14 cellular contexts compared by ENCODE assay signal in genomic region chr2:200784215-200784614, GRCh38. TPM values are rescaled to one million over a fixed set of nuclear protein-coding genes. Genes with fewer than 3 reads are reported as not detected.
DNase-seq lines count a peak whose midpoint lies in the region; ATAC-seq and TF ChIP-seq lines count a peak whose summit lies in the region.
"Had no signal": no experiment of that assay in that cellular context is flagged by ENCODE, and none has a peak within 500 bp of the region (broad histone marks: within the 10 kb centered on the region; RNA-seq: fewer than 3 reads in every experiment).

No MANE protein-coding gene starts in this region.

- no peak overlapping the region for H3K4me3 ChIP-seq in AG10803 (ENCODE audit: low read length)
- no peak overlapping the region for H3K4me3 ChIP-seq in HEK293 (ENCODE audit: low read depth, low read length)
- H3K4me3 ChIP-seq in fibroblast of the aortic adventitia (ENCODE audit: low read depth, low read length) = no peak overlapping the region
- no peak overlapping the region for H3K4me3 ChIP-seq in SJCRH30
- H3K4me3 ChIP-seq: BLaER1 treated with 17β-estradiol and CSF1 and Interleukin-3, amounts not matched to agents 10 nM and 100 nM; GM23338 had no signal

- peaks cover 2% of the 10 kb centered on the region for H3K4me1 Mint-ChIP-seq in T-helper 17 cell
- peaks cover 4% of the 10 kb centered on the region for H3K4me1 Mint-ChIP-seq in T-helper 2 cell treated with Interferon-gamma antibody and Interleukin-4, amounts not matched to agents 5 μg/mL and 100 μg/mL, for 36 hours (ENCODE audit: low read depth)

- no peak overlapping the region for H3K27ac ChIP-seq in HEK293 (ENCODE audit: extremely low read depth, low read depth, low read length)
- no peak overlapping the region for H3K27ac ChIP-seq in SJCRH30
- H3K27ac ChIP-seq: BLaER1 treated with 17β-estradiol and CSF1 and Interleukin-3, amounts not matched to agents 10 nM and 100 nM had no signal

- H3K9me3 Mint-ChIP-seq in T-helper 2 cell treated with Interferon-gamma antibody and Interleukin-4, amounts not matched to agents 5 μg/mL and 100 μg/mL, for 36 hours = no peaks in the 10 kb centered on the region
- H3K9me3 Mint-ChIP-seq: CD4-positive, alpha-beta T cell; GM23338 had no signal

- H3K4me1 ChIP-seq in HEK293 (ENCODE audit: control insufficient read depth, insufficient read depth, low read length) (peaks cover 13% of the 10 kb centered on the region; the same call in 1 of the 2 replicates), SJCRH30 (no peaks in the 10 kb centered on the region; the same call in 1 of the 2 replicates)

- peaks cover 3% of the 10 kb centered on the region for H3K36me3 Mint-ChIP-seq in T-helper 17 cell (ENCODE audit: low read depth)
- H3K36me3 Mint-ChIP-seq in T-helper 2 cell treated with Interferon-gamma antibody and Interleukin-4, amounts not matched to agents 5 μg/mL and 100 μg/mL, for 36 hours (ENCODE audit: low read depth) = no peaks in the 10 kb centered on the region

- H3K9me3 ChIP-seq in HEK293 (ENCODE audit: control insufficient read depth, insufficient read depth, low read depth, low read length) = no peaks in the 10 kb centered on the region
- H3K9me3 ChIP-seq in T-helper 17 cell (ENCODE audit: control insufficient read depth, low read length, poor library complexity, severe bottlenecking) = no peaks in the 10 kb centered on the region
- no peaks in the 10 kb centered on the region for H3K9me3 ChIP-seq in SJCRH30 (replicated peaks)
- H3K9me3 ChIP-seq: BLaER1 treated with 17β-estradiol and CSF1 and Interleukin-3, amounts not matched to agents 10 nM and 100 nM had no signal

- peak overlapping the region; percentile 4 for H3K27ac Mint-ChIP-seq in T-helper 17 cell
- no peak overlapping the region for H3K27ac Mint-ChIP-seq in T-helper 2 cell treated with Interferon-gamma antibody and Interleukin-4, amounts not matched to agents 5 μg/mL and 100 μg/mL, for 36 hours
- H3K27ac Mint-ChIP-seq: CD4-positive, alpha-beta T cell; GM23338 had no signal

- CTCF ChIA-PET in HEK293 (lab: Yijun Ruan, JAX) = no interaction called here

- no peaks in the 10 kb centered on the region for H3K36me3 ChIP-seq in HEK293 (ENCODE audit: control insufficient read depth in 2 of 2, insufficient read depth in 1 of 2, low read length in 2 of 2)
- H3K36me3 ChIP-seq in SJCRH30 = no peaks in the 10 kb centered on the region

- no peak overlapping the region for H3K4me3 Mint-ChIP-seq in T-helper 17 cell
- no peak overlapping the region for H3K4me3 Mint-ChIP-seq in T-helper 2 cell treated with Interferon-gamma antibody and Interleukin-4, amounts not matched to agents 5 μg/mL and 100 μg/mL, for 36 hours
- H3K4me3 Mint-ChIP-seq: CD4-positive, alpha-beta T cell; GM23338 had no signal

- TF ChIP-seq CTCF in AG10803 (conservative IDR thresholded peaks at IDR 0.05; ENCODE audit: low read length) = no peak
- TF ChIP-seq CTCF in HEK293 (tag by site-specific recombination; IDR thresholded peaks at IDR 0.05) = no peak
- no peak for TF ChIP-seq CTCF in fibroblast of the aortic adventitia (IDR thresholded peaks at IDR 0.05; ENCODE audit: insufficient read depth, low read length)

- POLR2A ChIA-PET in HEK293 (lab: Yijun Ruan, JAX) = no interaction called here

- H3K27me3 ChIP-seq in SJCRH30 = no peaks in the 10 kb centered on the region
- H3K27me3 ChIP-seq: BLaER1 treated with 17β-estradiol and CSF1 and Interleukin-3, amounts not matched to agents 10 nM and 100 nM had no signal

- DNase-seq in AG10803 (ENCODE audit: low read depth) (peak; percentile 43), T-helper 17 cell (no peak), fibroblast of the aortic adventitia (ENCODE audit: low read depth) (peak; percentile 43), SJCRH30 (no peak), mucosa of gallbladder (ENCODE audit: low spot score) (no peak)
- no peak for DNase-seq in T-helper 2 cell treated with Interferon-gamma antibody and Interleukin-4, amounts not matched to agents 5 μg/mL and 100 μg/mL, for 36 hours (ENCODE audit: low spot score)
- DNase-seq: CD4-positive, alpha-beta T cell; DMS79 treated with DMSO at 0.1 percent for 48 hours; EL; H7 had no signal

- peaks cover 32% of the 10 kb centered on the region for H3K27me3 Mint-ChIP-seq in T-helper 17 cell
- no peaks in the 10 kb centered on the region for H3K27me3 Mint-ChIP-seq in T-helper 2 cell treated with Interferon-gamma antibody and Interleukin-4, amounts not matched to agents 5 μg/mL and 100 μg/mL, for 36 hours (ENCODE audit: low read depth)

- ATAC-seq in T-helper 17 cell = no peak
- ATAC-seq: GM23338, HepG2 had no signal

TF ChIP-seq in HEK293, 187 proteins besides CTCF, POLR2A, EP300 and RAD21:
- TF ChIP-seq SCRT2 (tag by site-specific recombination; IDR thresholded peaks at IDR 0.05) (0 out of 2 replicates have a peak, but pooled peaks have one; percentile 0), ZNF214 (tag by site-specific recombination; IDR thresholded peaks at IDR 0.05; ENCODE audit: borderline replicate concordance) (no peak), ZNF501 (tag by site-specific recombination; IDR thresholded peaks at IDR 0.05) (no peak)

RNA-seq across cellular contexts. Expression of gene BZW1, which starts 27.5 kb away (rescaled TPM):
- 100 to 1,000 TPM; 226 to 235 TPM for total RNA-seq in T-helper 17 cell
- total RNA-seq in fibroblast of the aortic adventitia (ENCODE audit: low replicate concordance) = 931 and 1,135 TPM in 2 replicates
- total RNA-seq in SJCRH30 (2014; rRNA removed; shearing (Covaris generic)) = 448 and 478 TPM in 2 replicates
- 158 TPM for total RNA-seq in mucosa of gallbladder

Comparison
In these comparisons a context has a peak if more than half of its experiments do, and no peak if none do; other contexts are left out.
1. DNase-seq: peak in AG10803 (single experiment) and fibroblast of the aortic adventitia (single experiment); none in T-helper 17 cell (0 of 3), SJCRH30 (0 of 2), T-helper 2 cell treated with Interferon-gamma antibody and Interleukin-4, amounts not matched to agents 5 μg/mL and 100 μg/mL, for 36 hours (single experiment) and mucosa of gallbladder (single experiment).